In the genomic region with DNA sequence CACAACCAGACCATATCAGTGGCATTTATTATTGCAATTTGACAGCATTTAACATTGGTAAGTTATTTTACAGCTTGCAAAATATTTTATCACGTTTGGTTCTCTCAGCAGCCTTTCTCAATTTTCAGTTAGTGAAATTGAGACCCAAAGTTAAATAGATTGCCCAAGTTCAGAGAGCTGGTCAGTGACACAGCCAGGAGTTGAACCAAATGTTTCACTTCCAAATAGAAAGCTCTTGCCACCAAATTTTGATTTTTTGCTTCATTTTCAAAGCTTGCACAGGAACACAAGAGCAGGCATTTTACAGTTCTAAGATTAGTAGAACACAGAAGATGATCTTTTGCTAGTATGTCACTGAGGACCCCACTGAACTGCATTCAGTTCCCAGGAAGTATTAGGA, we compare ENCODE assay signal across 9 cellular contexts.
"Had no signal": no experiment of that assay in that cellular context is flagged by ENCODE, and none has a peak within 500 bp of the region (broad histone marks: within the 10 kb centered on the region; RNA-seq: fewer than 3 reads in every experiment).

No MANE protein-coding gene starts in this region.

- H3K4me3 Mint-ChIP-seq: H9 had no signal

- H3K27ac Mint-ChIP-seq: H9 had no signal

- H3K4me3 ChIP-seq: GM23248, K562 had no signal

- H3K9me3 Mint-ChIP-seq: H9 had no signal

- ATAC-seq: K562 had no signal

- H2AFZ ChIP-seq: GM23248 had no signal

- H3K27ac ChIP-seq: GM23248, HL-60 had no signal

- FAIRE-seq: H1, H54, K562 had no signal

- DNase-seq: GM23248, H9, HCEC 1CT, IMR-90, KG1 had no signal
